Comparison of ENCODE assay signal across 8 cellular contexts in the genomic region with DNA sequence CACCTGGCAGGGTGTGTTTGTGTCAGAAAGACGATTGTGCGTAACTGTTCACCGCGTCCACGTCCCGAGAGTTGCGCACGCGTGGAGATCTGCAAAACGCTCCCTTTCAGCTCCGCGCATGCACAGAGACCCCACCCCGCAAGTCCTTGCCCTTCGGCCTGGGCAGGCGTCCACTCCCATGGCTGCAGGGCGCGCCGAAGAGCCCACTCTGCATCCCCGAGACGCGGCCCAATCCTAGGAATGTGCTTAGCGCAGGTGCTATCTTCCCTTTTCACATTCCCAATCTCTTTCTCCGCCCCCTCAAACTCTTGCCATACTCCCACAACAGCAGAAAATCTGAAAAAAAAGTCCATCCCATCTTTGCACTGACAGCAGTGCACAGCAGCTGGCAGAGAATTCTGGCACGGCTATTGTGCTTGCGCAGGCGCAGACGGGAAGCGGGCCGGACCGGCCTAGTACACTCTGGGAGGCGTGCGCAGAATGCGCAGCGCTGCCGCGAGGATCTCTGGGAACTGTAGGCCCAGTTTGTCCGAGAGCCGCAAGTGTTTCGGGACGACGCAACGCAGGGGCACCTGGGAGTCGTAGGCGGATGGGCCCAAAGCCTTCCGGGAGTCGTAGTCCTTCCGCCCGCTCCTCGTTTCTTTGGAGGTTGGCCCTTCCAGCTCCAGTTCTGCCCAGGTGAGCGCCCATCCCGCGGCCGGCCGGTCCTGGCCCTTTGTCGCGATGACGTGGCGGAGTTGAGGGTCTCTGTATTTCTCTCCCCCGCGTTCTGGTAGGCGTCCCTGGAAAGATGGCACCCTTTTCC.
DNase-seq lines count a peak whose midpoint lies in the region; ATAC-seq, FAIRE-seq and TF ChIP-seq lines count a peak whose summit lies in the region.

No MANE protein-coding gene starts in this region.

- TF ChIP-seq CTCF in AG09319 (IDR thresholded peaks at IDR 0.05; ENCODE audit: low read depth, low read length), result no peak

- peak; percentile 35 for TF ChIP-seq POLR2A in GM19193 (IDR thresholded peaks at IDR 0.05; ENCODE audit: extremely low read depth, insufficient read depth, insufficient read length)

- peak; percentile 96 for ATAC-seq in HG03432 (IDR thresholded peaks at IDR 0.05; ENCODE audit: unreplicated experiment)

- peak; percentile 91 for DNase-seq in AG09319 (ENCODE audit: extremely low read depth, low read depth)
- peak; percentile 93 to 99 for DNase-seq in NCI-H524 (lab: John Stamatoyannopoulos, UW)
- DNase-seq in activated CD4-positive, alpha-beta T cell treated with anti-CD3 and anti-CD28 coated beads for 4 hours, result peak; percentile 95
- DNase-seq in kidney glomerular epithelial cell (lab: John Stamatoyannopoulos, UW), result peak; percentile 96
- DNase-seq in stimulated activated CD4-positive, alpha-beta T cell treated with anti-CD3 and anti-CD28 coated beads, Interleukin-15, amount 100 ng/mL, for 48 hours (ENCODE audit: low read depth in 2 of 2), result peak; percentile 93 to 95

- FAIRE-seq in colon (lab: Jason Lieb, UNC), result peak; percentile 53

Comparison
In these comparisons a context has a peak if more than half of its experiments do, and no peak if none do; other contexts are left out.
1. Peak in every context shown above with its lines: DNase-seq and ATAC-seq.